In genomic region chr16:14302399-14303181, GRCh38 we compare ENCODE assay signal across 8 cellular contexts.
A peak's percentile ranks its signal among the peaks of the same experiment; 100 is the strongest.
DNase-seq lines count a peak whose midpoint lies in the region; ATAC-seq and TF ChIP-seq lines count a peak whose summit lies in the region.

No MANE protein-coding gene starts in this region.

- CTCF ChIA-PET in activated CD8-positive, alpha-beta T cell treated with anti-CD3 and anti-CD28 coated beads, Interleukin-2, amount 10 ng/mL, durations not matched to agents 7 days and 5 days (lab: Charles Lee), result interaction anchor here (1.0 to 2.2 kb wide), 2 partner anchors 17 kb away, joined by 3 to 9 read pairs; no protein-coding TSS in a partner anchor

- peak overlapping the region; percentile 78 to 92 for H3K4me3 Mint-ChIP-seq in CD14-positive monocyte
- H3K4me3 Mint-ChIP-seq in activated CD8-positive, alpha-beta T cell treated with anti-CD3 and anti-CD28 coated beads, Interleukin-2, amount 10 ng/mL, durations not matched to agents 7 days and 5 days, result peak overlapping the region; percentile 72

- intact Hi-C loops in CD14-positive monocyte (cut with micrococcal nuclease), result loop anchor here (5.0 kb wide), 1 partner anchor 225 kb away; no protein-coding TSS in a partner anchor

- H3K27me3 Mint-ChIP-seq in CD14-positive monocyte (ENCODE audit: low read depth in 3 of 3), result peaks cover 50 to 65% (median 62%) of the 10 kb centered on the region in 3 donors
- H3K27me3 Mint-ChIP-seq in activated CD8-positive, alpha-beta T cell treated with anti-CD3 and anti-CD28 coated beads, Interleukin-2, amount 10 ng/mL, durations not matched to agents 7 days and 5 days (ENCODE audit: low read depth), result peaks cover 20% of the 10 kb centered on the region

- DNase-seq in CD14-positive monocyte (ENCODE audit: low spot score), result no peak
- no peak for DNase-seq in activated CD8-positive, alpha-beta T cell treated with anti-CD3 and anti-CD28 coated beads, Interleukin-2, amount 10 ng/mL, durations not matched to agents 7 days and 5 days
- DNase-seq in germinal center (ENCODE audit: low spot score), result peak; percentile 27
- no peak for DNase-seq in NCI-H524 treated with DMSO at 0.1 percent for 48 hours (lab: John Stamatoyannopoulos, UW)

- H3K9ac ChIP-seq in parathyroid adenoma, result no peak overlapping the region

- no peak for TF ChIP-seq CTCF in CD14-positive monocyte (IDR thresholded peaks at IDR 0.05)
- TF ChIP-seq CTCF in parathyroid adenoma (IDR thresholded peaks at IDR 0.05), result no peak

- H2AFZ ChIP-seq in parathyroid adenoma, result peak overlapping the region; percentile 78

- ATAC-seq in GM19324 (IDR thresholded peaks at IDR 0.05; ENCODE audit: low FRiP score, unreplicated experiment) (peak; percentile 38), HG03439 (IDR thresholded peaks at IDR 0.05; ENCODE audit: unreplicated experiment) (peak; percentile 28), HG03378 (IDR thresholded peaks at IDR 0.05; ENCODE audit: unreplicated experiment) (no peak)
- ATAC-seq in activated CD8-positive, alpha-beta T cell treated with anti-CD3 and anti-CD28 coated beads, Interleukin-2, amount 10 ng/mL, durations not matched to agents 7 days and 5 days, result peak; percentile 38

- H3K4me1 ChIP-seq in parathyroid adenoma, result no peaks in the 10 kb centered on the region

- H3K27me3 ChIP-seq in parathyroid adenoma (ENCODE audit: control insufficient read depth, insufficient read depth, low read length), result no peaks in the 10 kb centered on the region

- peaks cover 0 to 18% (median 10%) of the 10 kb centered on the region in 7 donors for H3K9me3 Mint-ChIP-seq in CD14-positive monocyte
- no peaks in the 10 kb centered on the region for H3K9me3 Mint-ChIP-seq in activated CD8-positive, alpha-beta T cell treated with anti-CD3 and anti-CD28 coated beads, Interleukin-2, amount 10 ng/mL, durations not matched to agents 7 days and 5 days (ENCODE audit: insufficient read depth)

- peak overlapping the region; percentile 82 for H3K4me2 ChIP-seq in parathyroid adenoma (ENCODE audit: low read length)

- no peak overlapping the region for H3K27ac ChIP-seq in parathyroid adenoma

- H3K27ac Mint-ChIP-seq in CD14-positive monocyte, result peak overlapping the region in 1 of 7 donors; percentile 49
- no peak overlapping the region for H3K27ac Mint-ChIP-seq in activated CD8-positive, alpha-beta T cell treated with anti-CD3 and anti-CD28 coated beads, Interleukin-2, amount 10 ng/mL, durations not matched to agents 7 days and 5 days

- H3K79me2 ChIP-seq in parathyroid adenoma, result no peaks in the 10 kb centered on the region

- no peaks in the 10 kb centered on the region for H3K36me3 ChIP-seq in parathyroid adenoma (ENCODE audit: control insufficient read depth, insufficient read depth, low read length)

- peaks cover 2 to 4% of the 10 kb centered on the region in 2 donors for H3K36me3 Mint-ChIP-seq in CD14-positive monocyte
- no peaks in the 10 kb centered on the region for H3K36me3 Mint-ChIP-seq in activated CD8-positive, alpha-beta T cell treated with anti-CD3 and anti-CD28 coated beads, Interleukin-2, amount 10 ng/mL, durations not matched to agents 7 days and 5 days (ENCODE audit: low read depth)

- POLR2A ChIA-PET in activated CD8-positive, alpha-beta T cell treated with anti-CD3 and anti-CD28 coated beads, Interleukin-2, amount 10 ng/mL, durations not matched to agents 7 days and 5 days (lab: Charles Lee), result no interaction called here

- no peaks in the 10 kb centered on the region for H3K9me3 ChIP-seq in parathyroid adenoma (ENCODE audit: control insufficient read depth, low read length)

- H3K4me3 ChIP-seq in parathyroid adenoma (ENCODE audit: low read depth, low read length), result peak overlapping the region; percentile 42

- peaks cover 21% of the 10 kb centered on the region for H3K4me1 Mint-ChIP-seq in CD14-positive monocyte
- H3K4me1 Mint-ChIP-seq in activated CD8-positive, alpha-beta T cell treated with anti-CD3 and anti-CD28 coated beads, Interleukin-2, amount 10 ng/mL, durations not matched to agents 7 days and 5 days (ENCODE audit: low read depth), result peaks cover 12% of the 10 kb centered on the region
